ENCODE assay signal across 8 cellular contexts in genomic region chr2:173962583-173963110, GRCh38. TPM values are rescaled to one million over a fixed set of nuclear protein-coding genes. Genes with fewer than 3 reads are reported as not detected.
DNase-seq lines count a peak whose midpoint lies in the region; FAIRE-seq and TF ChIP-seq lines count a peak whose summit lies in the region.

No MANE protein-coding gene starts in this region.

- peaks cover 14% of the 10 kb centered on the region for H3K36me3 Mint-ChIP-seq in osteocyte (ENCODE audit: unreplicated experiment)

- H3K23me2 ChIP-seq in H1 (ENCODE audit: low read depth, low read length), result no peaks in the 10 kb centered on the region

- no peak for FAIRE-seq in H1 (lab: Jason Lieb, UNC)

- H3K27ac ChIP-seq in H1 (ENCODE audit: low read depth, low read length), result no peak overlapping the region

- H3K27me3 Mint-ChIP-seq in osteocyte (ENCODE audit: unreplicated experiment), result no peaks in the 10 kb centered on the region

- peaks cover 0 to 5% (median 2%) of the 10 kb centered on the region in 4 experiments; a peak in 3 of 8 replicates for H3K36me3 ChIP-seq in H1 (ENCODE audit: control insufficient read depth in 2 of 4, insufficient read depth in 4 of 4, low read length in 3 of 4)

- peaks cover 0 to 6% (median 1%) of the 10 kb centered on the region in 4 experiments; a peak in 1 of 7 replicates for H3K4me1 ChIP-seq in H1 (replicated peaks in 1 of 4; ENCODE audit: control insufficient read depth in 3 of 4, insufficient read depth in 4 of 4, low read length in 3 of 4)

- H4K91ac ChIP-seq in H1 (replicated peaks; ENCODE audit: insufficient read length, low read length), result no peak overlapping the region

- H3K23ac ChIP-seq in H1 (ENCODE audit: insufficient read length), result no peak overlapping the region

- DNase-seq in NCI-H510A (lab: John Stamatoyannopoulos, UW) (peak; percentile 22), H1 (ENCODE audit: low read depth in 1 of 2, low spot score in 2 of 2) (no peak), osteocyte (ENCODE audit: extremely low spot score, unreplicated experiment) (no peak), NCI-H128 (lab: John Stamatoyannopoulos, UW; ENCODE audit: unreplicated experiment) (no peak), NCI-H2196 treated with DMSO at 0.1 percent for 48 hours (lab: John Stamatoyannopoulos, UW; ENCODE audit: unreplicated experiment) (no peak), NOMO-1 treated with DMSO at 0.1 percent for 48 hours (lab: John Stamatoyannopoulos, UW; ENCODE audit: unreplicated experiment) (no peak), NCI-H2081 treated with DMSO at 0.1 percent for 48 hours (lab: John Stamatoyannopoulos, UW) (no peak)

- H3K79me1 ChIP-seq in H1 (ENCODE audit: low read depth, low read length), result no peaks in the 10 kb centered on the region; the same call in 1 of the 2 replicates

- CTCF ChIA-PET in H1 (lab: Charles Lee; ENCODE audit: partially characterized antibody), result interaction anchor here (0.6 to 1.1 kb wide), 2 partner anchors 181 to 379 kb away, joined by 3 read pairs; no protein-coding TSS in a partner anchor

- no peak for TF ChIP-seq POLR2A in H1 (IDR thresholded peaks at IDR 0.05; ENCODE audit: control extremely low read depth in 1 of 2, low read depth in 2 of 2, low read length in 2 of 2)

- H3K9me3 ChIP-seq in H1 (ENCODE audit: insufficient read depth in 2 of 2, low read depth in 1 of 2, low read length in 1 of 2), result no peaks in the 10 kb centered on the region

- WGBS in H1 (ENCODE audit: extremely low coverage in 1 of 2, insufficient coverage in 1 of 2, insufficient read length in 1 of 2, insufficient replicate concordance in 2 of 2, low coverage in 1 of 2, low lambda C conversion rate in 2 of 2, missing lambda C conversion rate in 1 of 2), 2 experiments, result 15% methylated on average over 4 of the region's 4 CpGs; no CpG with 5 or more reads in 1 of the 2 experiments

- POLR2A ChIA-PET in H1 (lab: Charles Lee; ENCODE audit: partially characterized antibody), result interaction anchor here (0.5 to 0.7 kb wide), 5 partner anchors 22 to 844 kb away, joined by 3 to 4 read pairs (median 3); no protein-coding TSS in a partner anchor

- peaks cover 2 to 5% of the 10 kb centered on the region in 2 experiments for H4K20me1 ChIP-seq in H1 (replicated peaks in 1 of 2; ENCODE audit: control insufficient read depth in 1 of 2, insufficient read depth in 2 of 2, low read length in 2 of 2)

- H3K9ac ChIP-seq in H1 (replicated peaks in 1 of 4; ENCODE audit: extremely low read depth in 1 of 4, low read depth in 3 of 4, low read length in 3 of 4), result peak overlapping the region in 2 of 4 experiments; percentile 43 to 86; a peak in 2 of 7 replicates

- H3K27ac Mint-ChIP-seq in osteocyte (ENCODE audit: unreplicated experiment), result peak overlapping the region; percentile 91

- no peak overlapping the region for H3K56ac ChIP-seq in H1 (replicated peaks; ENCODE audit: insufficient read length, low read depth, low read length)

- no peak overlapping the region for H3K18ac ChIP-seq in H1 (ENCODE audit: extremely low read depth, low read length)

- peak overlapping the region; percentile 49 to 67 for H3K4me2 ChIP-seq in H1 (ENCODE audit: insufficient read depth in 1 of 2, low read depth in 2 of 2, low read length in 2 of 2)

- no peaks in the 10 kb centered on the region for H3K27me3 ChIP-seq in H1 (replicated peaks in 1 of 4; ENCODE audit: control insufficient read depth in 3 of 4, extremely low read depth in 1 of 4, insufficient read depth in 3 of 4, low read length in 3 of 4)

- H3K79me2 ChIP-seq in H1 (ENCODE audit: control insufficient read depth in 1 of 2, insufficient read depth in 2 of 2, low read length in 2 of 2), result peaks cover 30 to 63% of the 10 kb centered on the region in 2 experiments

- TF ChIP-seq CTCF in GM12875 (IDR thresholded peaks at IDR 0.05; ENCODE audit: borderline replicate concordance, insufficient read depth, low read depth, low read length) (no peak), H1 (IDR thresholded peaks at IDR 0.05; ENCODE audit: control extremely low read depth in 1 of 3, insufficient read depth in 1 of 3, low read depth in 1 of 3, low read length in 3 of 3) (no peak), osteocyte (IDR thresholded peaks at IDR 0.05) (no peak)

- no peak overlapping the region for H2BK15ac ChIP-seq in H1 (ENCODE audit: low read length)

- H2AK5ac ChIP-seq in H1 (ENCODE audit: low read depth, low read length), result no peak overlapping the region

- H3K4me1 Mint-ChIP-seq in osteocyte (ENCODE audit: unreplicated experiment), result peaks cover 53% of the 10 kb centered on the region

- H2BK20ac ChIP-seq in H1 (ENCODE audit: low read length), result no peak overlapping the region

- H2BK120ac ChIP-seq in H1 (replicated peaks; ENCODE audit: low read depth, low read length), result no peak overlapping the region

- no peak for TF ChIP-seq RAD21 in H1 (IDR thresholded peaks at IDR 0.05 in 1 of 2, conservative IDR thresholded peaks at IDR 0.05 in 1 of 2; ENCODE audit: low read depth in 2 of 2, low read length in 2 of 2)

- H4K8ac ChIP-seq in H1 (ENCODE audit: extremely low read depth, insufficient read depth, low read length), result no peak overlapping the region

- peak overlapping the region; percentile 84 for H3K4me3 Mint-ChIP-seq in osteocyte (ENCODE audit: unreplicated experiment)

- H3K14ac ChIP-seq in H1 (ENCODE audit: insufficient read length), result no peak overlapping the region

- no peak overlapping the region for H2BK12ac ChIP-seq in H1 (ENCODE audit: low read depth, low read length)

- no peak overlapping the region for H2AFZ ChIP-seq in H1 (ENCODE audit: low read length)

- no peak for TF ChIP-seq EP300 in H1 (IDR thresholded peaks at IDR 0.05; ENCODE audit: borderline replicate concordance in 1 of 2, low read depth in 2 of 2, low read length in 2 of 2)

- no peaks in the 10 kb centered on the region for H3K9me3 Mint-ChIP-seq in osteocyte (ENCODE audit: unreplicated experiment)

- H4K5ac ChIP-seq in H1 (ENCODE audit: insufficient read length, low read depth, low read length), result no peak overlapping the region

- no peak overlapping the region for H2BK5ac ChIP-seq in H1 (ENCODE audit: low read depth, low read length)

- peak overlapping the region; percentile 73 for H3K4me3 ChIP-seq in GM12875 (ENCODE audit: low read depth, low read length)
- H3K4me3 ChIP-seq in H1 (ENCODE audit: extremely low read depth in 1 of 4, insufficient read depth in 2 of 4, low read depth in 3 of 4, low read length in 4 of 4), result peak overlapping the region; percentile 66 to 99 (median 86)

- H3K4ac ChIP-seq in H1 (replicated peaks; ENCODE audit: insufficient read length, low read depth, low read length), result no peak overlapping the region

TF ChIP-seq in H1, 55 proteins besides CTCF, POLR2A, EP300 and RAD21:
- TF ChIP-seq RNF2 (IDR thresholded peaks at IDR 0.05; ENCODE audit: borderline replicate concordance, low read depth, low read length, missing control alignments, poor library complexity, severe bottlenecking) (no peak), SP2 (IDR thresholded peaks at IDR 0.05; ENCODE audit: low read length) (no peak), SP1 (IDR thresholded peaks at IDR 0.05; ENCODE audit: low read depth, low read length) (no peak), ATF2 (IDR thresholded peaks at IDR 0.05; ENCODE audit: low read length) (no peak), FOSL1 (IDR thresholded peaks at IDR 0.05; ENCODE audit: insufficient read depth, low read depth, low read length) (no peak), CBX5 (IDR thresholded peaks at IDR 0.05; ENCODE audit: low read depth, low read length) (no peak), SIN3A (conservative IDR thresholded peaks at IDR 0.05 in 1 of 2, IDR thresholded peaks at IDR 0.05 in 1 of 2; ENCODE audit: low read depth in 1 of 2, low read length in 2 of 2) (no peak)

RNA-seq across cellular contexts. Expression of gene SP3, which starts 2.5 kb away (rescaled TPM):
- 85.1 and 92.1 TPM in 2 replicates for total RNA-seq in H1 (2021; fragmentation: NEBNext Ultra II Directional; extraction: Animal tissue kit (Norgen Biotek cat#: 25700))
- polyA plus RNA-seq in H1 (2011; rRNA removed), result 20.2 and 31.0 TPM in 2 replicates
- 29.7 TPM for polyA plus RNA-seq in H1 (2011; cell fraction: cytosol; rRNA removed)
- polyA plus RNA-seq in H1 (2011; cell fraction: nucleus; rRNA removed), result 35.4 TPM
- 31.0 to 46.1 TPM (median 39.0 TPM) in 4 replicates for polyA plus RNA-seq in H1 (2012, experiment 1 of 2)
- 2.5 TPM for polyA plus RNA-seq in H1 (2012, experiment 2 of 2)
- polyA plus RNA-seq in H1 (2013, experiment 1 of 2), result 28.3 TPM
- polyA plus RNA-seq in H1 (2013, experiment 2 of 2), result 28.7 TPM
- 119 and 166 TPM in 2 replicates for polyA minus RNA-seq in H1 (2011; rRNA and poly(A)+ RNA removed)
- 54.6 TPM for polyA minus RNA-seq in H1 (2011; cell fraction: cytosol; rRNA and poly(A)+ RNA removed)
- 158 TPM for polyA minus RNA-seq in H1 (2011; cell fraction: nucleus; rRNA and poly(A)+ RNA removed)
- 75.3 and 80.3 TPM in 2 replicates for total RNA-seq in osteocyte
